8 cellular contexts compared by ENCODE assay signal in the genomic region with DNA sequence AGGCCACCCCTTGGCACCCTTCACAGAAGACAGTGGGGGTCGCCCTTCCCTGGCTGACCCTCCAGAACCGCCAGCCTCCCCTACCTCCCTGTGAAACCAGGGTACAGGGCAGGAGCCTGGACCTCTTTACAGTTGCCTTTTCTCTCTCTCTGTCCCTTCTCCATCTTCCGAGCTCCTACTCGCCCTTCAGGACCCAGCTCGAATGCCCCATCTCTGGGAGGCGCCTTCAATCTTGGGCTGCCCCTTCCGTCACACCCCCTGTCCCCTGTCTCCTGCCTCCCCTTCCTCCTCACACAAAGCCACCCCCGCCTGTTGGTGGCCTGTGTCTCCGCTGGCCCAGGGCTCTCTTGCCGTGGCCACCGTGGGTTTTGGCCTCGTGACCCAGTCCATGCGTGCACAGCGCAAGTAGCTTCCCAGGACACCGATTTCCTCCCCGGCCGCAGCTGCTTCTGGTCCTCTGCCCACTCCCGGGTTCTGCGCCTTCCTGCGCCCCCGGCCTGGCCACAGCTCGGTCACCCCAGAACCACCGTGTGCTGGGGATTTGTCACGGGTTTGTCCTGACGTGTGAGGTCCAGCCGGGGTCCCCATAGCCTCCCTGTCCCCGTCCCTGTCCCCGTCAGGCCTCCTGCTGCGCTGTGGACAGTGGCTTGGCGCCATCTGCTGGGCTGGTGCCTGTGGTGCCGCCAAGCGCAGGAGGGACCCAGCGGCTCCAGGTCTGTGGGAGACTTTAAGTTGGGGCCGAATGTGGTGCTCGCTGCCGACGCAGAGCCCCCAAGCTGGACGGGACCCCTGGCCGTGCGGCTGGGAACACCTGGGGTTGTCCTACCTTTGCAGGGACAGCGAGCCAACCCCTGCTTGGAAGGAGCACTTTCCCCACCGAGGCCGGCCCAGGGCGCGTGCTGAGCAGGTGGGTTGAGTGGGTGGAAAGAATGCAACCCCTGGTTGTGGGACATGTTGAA. TPM values are rescaled to one million over a fixed set of nuclear protein-coding genes. Genes with fewer than 3 reads are reported as not detected.
DNase-seq lines count a peak whose midpoint lies in the region; ATAC-seq and TF ChIP-seq lines count a peak whose summit lies in the region.

No MANE protein-coding gene starts in this region.

- CTCF ChIA-PET in activated CD8-positive, alpha-beta memory T cell treated with anti-CD3 and anti-CD28 coated beads, Interleukin-2, amount 10 ng/mL, durations not matched to agents 7 days and 5 days (lab: Charles Lee): interaction anchor here (0.7 to 5.9 kb wide), 21 partner anchors 11 to 259 kb away, joined by 3 to 76 read pairs (median 4); partner anchors contain the start of gene UBAC1

- peaks cover 10% of the 10 kb centered on the region for H3K4me1 Mint-ChIP-seq in activated CD8-positive, alpha-beta memory T cell treated with anti-CD3 and anti-CD28 coated beads, Interleukin-2, amount 10 ng/mL, durations not matched to agents 7 days and 5 days
- no peaks in the 10 kb centered on the region for H3K4me1 Mint-ChIP-seq in endothelial cell (ENCODE audit: unreplicated experiment)

- DNase-seq in SHP77 (lab: John Stamatoyannopoulos, UW) (peak; percentile 46 to 64), SHP77 treated with DMSO at 0.1 percent for 48 hours (lab: John Stamatoyannopoulos, UW) (no peak), NCI-H774 (lab: John Stamatoyannopoulos, UW) (peak; percentile 68), endothelial cell (ENCODE audit: low spot score) (peak; percentile 79), mucosa of descending colon (peak; percentile 76 to 86 (median 85))
- DNase-seq in activated CD8-positive, alpha-beta memory T cell treated with anti-CD3 and anti-CD28 coated beads, Interleukin-2, amount 10 ng/mL, durations not matched to agents 7 days and 5 days: peak; percentile 80
- DNase-seq in stimulated activated CD8-positive, alpha-beta memory T cell treated with anti-CD3 and anti-CD28 coated beads, Interleukin-4, amount 100 ng/mL, for 4 hours (ENCODE audit: low read depth in 2 of 2, low spot score in 1 of 2): peak; percentile 49 to 60

- H3K4me1 ChIP-seq in mucosa of descending colon (ENCODE audit: low read depth): peaks cover 20% of the 10 kb centered on the region

- ATAC-seq in activated CD8-positive, alpha-beta memory T cell treated with anti-CD3 and anti-CD28 coated beads, Interleukin-2, amount 10 ng/mL, durations not matched to agents 7 days and 5 days: no peak
- peak; percentile 31 for ATAC-seq in mucosa of descending colon
- ATAC-seq in GM21717 (IDR thresholded peaks at IDR 0.05; ENCODE audit: unreplicated experiment): no peak

- peaks cover 5% of the 10 kb centered on the region for H3K9me3 Mint-ChIP-seq in activated CD8-positive, alpha-beta memory T cell treated with anti-CD3 and anti-CD28 coated beads, Interleukin-2, amount 10 ng/mL, durations not matched to agents 7 days and 5 days (ENCODE audit: low read depth)
- no peaks in the 10 kb centered on the region for H3K9me3 Mint-ChIP-seq in endothelial cell (ENCODE audit: unreplicated experiment)

- H3K27me3 Mint-ChIP-seq in activated CD8-positive, alpha-beta memory T cell treated with anti-CD3 and anti-CD28 coated beads, Interleukin-2, amount 10 ng/mL, durations not matched to agents 7 days and 5 days: no peaks in the 10 kb centered on the region
- peaks cover 7% of the 10 kb centered on the region for H3K27me3 Mint-ChIP-seq in endothelial cell (ENCODE audit: unreplicated experiment)

- no peak overlapping the region for H3K27ac Mint-ChIP-seq in activated CD8-positive, alpha-beta memory T cell treated with anti-CD3 and anti-CD28 coated beads, Interleukin-2, amount 10 ng/mL, durations not matched to agents 7 days and 5 days
- no peak overlapping the region for H3K27ac Mint-ChIP-seq in endothelial cell (ENCODE audit: unreplicated experiment)

- H3K36me3 Mint-ChIP-seq in activated CD8-positive, alpha-beta memory T cell treated with anti-CD3 and anti-CD28 coated beads, Interleukin-2, amount 10 ng/mL, durations not matched to agents 7 days and 5 days: no peaks in the 10 kb centered on the region
- H3K36me3 Mint-ChIP-seq in endothelial cell (ENCODE audit: low read depth, unreplicated experiment): peaks cover 5% of the 10 kb centered on the region

- no peak overlapping the region for H3K4me3 Mint-ChIP-seq in activated CD8-positive, alpha-beta memory T cell treated with anti-CD3 and anti-CD28 coated beads, Interleukin-2, amount 10 ng/mL, durations not matched to agents 7 days and 5 days
- no peak overlapping the region for H3K4me3 Mint-ChIP-seq in endothelial cell (ENCODE audit: unreplicated experiment)

- H3K36me3 ChIP-seq in mucosa of descending colon (ENCODE audit: low read depth): no peaks in the 10 kb centered on the region

- no peaks in the 10 kb centered on the region for H3K9me3 ChIP-seq in mucosa of descending colon

- H3K4me3 ChIP-seq in mucosa of descending colon: no peak overlapping the region

- intact Hi-C loops in mucosa of descending colon (cut with DNase I, micrococcal nuclease): loop anchor here (2.0 to 10.0 kb wide), 3 partner anchors 154 to 258 kb away; no protein-coding TSS in a partner anchor

- peak; percentile 86 for TF ChIP-seq CTCF in endothelial cell (IDR thresholded peaks at IDR 0.05; ENCODE audit: unreplicated experiment)
- peak; percentile 86 for TF ChIP-seq CTCF in mucosa of descending colon (IDR thresholded peaks at IDR 0.05)

RNA-seq across cellular contexts. Expression of gene TMEM250, which starts 4.0 kb away (rescaled TPM):
- 10 to 100 TPM; 42.5 to 44.5 TPM for total RNA-seq in activated CD8-positive, alpha-beta memory T cell treated with anti-CD3 and anti-CD28 coated beads, Interleukin-2, amount 10 ng/mL, durations not matched to agents 7 days and 5 days
- 33.6 TPM for total RNA-seq in endothelial cell (ENCODE audit: unreplicated experiment)
- total RNA-seq in mucosa of descending colon: 10 to 100 TPM; 47.4 to 54.1 (median 52.0) TPM

RNA-seq across cellular contexts. Expression of gene NACC2, which starts 27.6 kb away (rescaled TPM):
- 1 to 10 TPM; 6.3 to 9.7 TPM for total RNA-seq in activated CD8-positive, alpha-beta memory T cell treated with anti-CD3 and anti-CD28 coated beads, Interleukin-2, amount 10 ng/mL, durations not matched to agents 7 days and 5 days
- total RNA-seq in endothelial cell (ENCODE audit: unreplicated experiment) (9.6 TPM), mucosa of descending colon (10 to 100 TPM; 15.9 to 81.3 (median 22.1) TPM)
